In the genomic region with DNA sequence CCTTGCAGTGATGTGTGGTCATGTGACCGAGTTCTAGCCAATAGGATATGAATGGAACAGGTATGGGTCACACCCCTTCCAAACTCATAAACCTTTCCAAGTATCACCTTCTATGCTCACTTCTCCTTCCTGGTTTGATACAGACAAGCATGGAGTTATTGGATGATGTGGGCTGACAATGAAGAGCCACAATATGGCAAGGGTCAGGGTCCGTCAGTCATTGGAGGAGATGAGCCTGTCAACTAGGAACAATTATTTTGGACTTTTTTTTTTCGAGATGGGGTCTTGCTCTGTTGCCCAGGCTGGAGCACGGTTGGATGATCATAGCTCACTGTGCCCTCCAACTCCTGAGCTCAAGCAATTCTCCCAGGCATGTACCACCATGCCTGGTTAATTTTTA, we compare ENCODE assay signal across 23 cellular contexts. TPM values are rescaled to one million over a fixed set of nuclear protein-coding genes. Genes with fewer than 3 reads are reported as not detected.
"Had no signal": no experiment of that assay in that cellular context is flagged by ENCODE, and none has a peak within 500 bp of the region (broad histone marks: within the 10 kb centered on the region; RNA-seq: fewer than 3 reads in every experiment).

No MANE protein-coding gene starts in this region.

- H3K27ac Mint-ChIP-seq: mesothelial cell of epicardium, naive B cell had no signal

- FAIRE-seq: colon, endothelial cell of umbilical vein, frontal cortex, islet of Langerhans, keratinocyte had no signal

- ATAC-seq: foreskin keratinocyte, gastroesophageal sphincter, heart left ventricle, left cardiac atrium, left lung, left ventricle myocardium superior, lower lobe of right lung, mucosa of descending colon had no signal

- H3K27ac ChIP-seq: coronary artery, esophagus muscularis mucosa, foreskin keratinocyte, gastroesophageal sphincter, heart left ventricle, hepatocyte, left lung, lower lobe of right lung had no signal

- H3K27me3 ChIP-seq: dorsolateral prefrontal cortex, foreskin keratinocyte, heart left ventricle, hepatocyte, left lung had no signal

- H3K4me2 ChIP-seq: hepatocyte had no signal

- H3K4me3 ChIP-seq: coronary artery, dorsolateral prefrontal cortex, esophagus muscularis mucosa, gastroesophageal sphincter, heart left ventricle, hepatocyte, left lung, lower lobe of right lung, mucosa of descending colon had no signal

- H3K4me1 Mint-ChIP-seq: mesothelial cell of epicardium, naive B cell had no signal

- DNase-seq: dermis blood vessel endothelial cell; dorsolateral prefrontal cortex; effector CD4-positive, alpha-beta T cell; effector memory CD4-positive, alpha-beta T cell; foreskin keratinocyte; heart left ventricle; left cardiac atrium; left lung; left ventricle myocardium superior; lower lobe of right lung; mesenchymal stem cell; mucosa of descending colon; naive B cell had no signal

- H3K36me3 ChIP-seq: esophagus muscularis mucosa, gastroesophageal sphincter, heart left ventricle, left lung, lower lobe of right lung had no signal

- H3K79me2 ChIP-seq: hepatocyte had no signal

- H3K36me3 Mint-ChIP-seq: mesothelial cell of epicardium had no signal

- H2AFZ ChIP-seq: hepatocyte had no signal

- H3K4me1 ChIP-seq: esophagus muscularis mucosa, foreskin keratinocyte, gastroesophageal sphincter, heart left ventricle, left lung, lower lobe of right lung had no signal

- H3K4me3 Mint-ChIP-seq: mesothelial cell of epicardium, naive B cell had no signal

RNA-seq across cellular contexts. Expression of a gene that starts 54.7 kb away (rescaled TPM):
- polyA plus RNA-seq: keratinocyte had no signal
